8 cellular contexts compared by ENCODE assay signal in the genomic region with DNA sequence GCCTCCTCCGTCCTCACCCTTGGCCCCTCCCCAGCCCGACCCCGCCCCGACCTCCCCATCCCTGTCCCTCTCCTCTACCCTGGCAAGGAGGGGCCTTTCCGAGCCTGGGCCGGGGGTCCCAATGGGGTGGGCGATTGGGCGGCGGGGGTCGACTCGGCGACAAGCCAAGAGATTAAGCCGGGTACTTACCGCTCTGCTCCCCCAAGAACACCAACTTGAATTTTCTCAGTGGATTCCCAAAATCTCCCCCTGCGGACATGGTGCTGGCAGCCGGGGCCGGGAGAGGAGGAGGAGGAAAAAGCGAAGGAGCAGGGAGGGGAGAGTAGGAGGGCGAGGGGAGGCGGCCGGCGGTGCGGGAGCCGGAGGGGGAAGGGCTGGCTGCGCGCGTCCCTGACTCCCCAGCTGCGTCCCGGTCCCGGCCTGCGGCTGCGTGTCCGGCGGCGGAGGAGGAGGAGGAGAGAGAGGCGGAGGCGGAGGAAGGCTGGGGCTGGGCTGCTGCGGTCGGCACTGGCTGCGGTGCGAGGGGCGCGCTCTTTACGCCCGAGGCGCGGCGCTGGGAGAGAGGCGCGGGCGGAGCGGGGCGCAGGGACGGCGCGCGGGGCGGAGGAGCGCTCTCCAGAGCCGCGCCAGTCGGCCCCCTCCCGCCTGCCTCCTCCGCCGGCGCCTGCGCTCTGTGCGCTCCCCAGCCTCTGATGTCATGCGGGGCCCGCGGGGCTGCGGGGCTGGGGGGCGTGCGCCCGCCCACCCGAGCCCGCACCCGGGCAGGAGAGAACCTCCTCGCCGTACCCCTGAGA. TPM values are rescaled to one million over a fixed set of nuclear protein-coding genes. Genes with fewer than 3 reads are reported as not detected.
DNase-seq lines count a peak whose midpoint lies in the region; ATAC-seq and TF ChIP-seq lines count a peak whose summit lies in the region.

Gene RAB6B, minus strand, starts transcription at position 675 of the 794 bp plus-strand sequence. Its CDS starts 416 bp downstream, at position 259.

- in situ Hi-C loops in mammary epithelial cell (cut with MboI; ENCODE audit: low sequenced_read_pairs in 2 of 2), result no loop called here

- CTCF ChIA-PET in mammary epithelial cell (lab: Charles Lee; ENCODE audit: low non-redundant PET), result no interaction called here

- H3K36me3 ChIP-seq in mammary epithelial cell (ENCODE audit: insufficient read depth, low read length) (no peaks in the 10 kb centered on the region), sigmoid colon (no peaks in the 10 kb centered on the region)

- H3K27ac ChIP-seq in mammary epithelial cell (ENCODE audit: insufficient read depth, low read depth, low read length) (no peak within 1 kb of the TSS), sigmoid colon (peak within 1 kb of the TSS in 3 of 4 donors; percentile 32 to 55 (median 51))

- H3K4me2 ChIP-seq in mammary epithelial cell (ENCODE audit: insufficient read depth, low read depth, low read length), result peak within 1 kb of the TSS; percentile 98

- no peak for TF ChIP-seq POLR2A in sigmoid colon (IDR thresholded peaks at IDR 0.05)

- H3K4me1 ChIP-seq in mammary epithelial cell (ENCODE audit: insufficient read depth, low read length) (peaks cover 13% of the 10 kb centered on the region), sigmoid colon (peaks cover 0 to 19% (median 10%) of the 10 kb centered on the region in 4 donors)

- H4K20me1 ChIP-seq in mammary epithelial cell (ENCODE audit: insufficient read depth, low read length), result no peaks in the 10 kb centered on the region

- peak; percentile 50 for ATAC-seq in GM18867 (IDR thresholded peaks at IDR 0.05; ENCODE audit: unreplicated experiment)
- ATAC-seq in HG03196 (IDR thresholded peaks at IDR 0.05; ENCODE audit: unreplicated experiment), result no peak

- H3K9me3 ChIP-seq in mammary epithelial cell (replicated peaks; ENCODE audit: insufficient read depth, low read length) (no peaks in the 10 kb centered on the region), sigmoid colon (no peaks in the 10 kb centered on the region)

- no peaks in the 10 kb centered on the region for H3K79me2 ChIP-seq in mammary epithelial cell (ENCODE audit: insufficient read depth, low read length)

- intact Hi-C loops in mammary epithelial cell (cut with micrococcal nuclease) (no loop called here), sigmoid colon (cut with DNase I) (no loop called here)

- H3K27me3 ChIP-seq in mammary epithelial cell (ENCODE audit: insufficient read depth, low read length), result peaks cover 10% of the 10 kb centered on the region
- H3K27me3 ChIP-seq in sigmoid colon, result no peaks in the 10 kb centered on the region

- dilution Hi-C loops in mammary epithelial cell (cut with HindIII; ENCODE audit: low sequenced_read_pairs), result no loop called here

- TF ChIP-seq EP300 in sigmoid colon (IDR thresholded peaks at IDR 0.05), result no peak

- H3K9ac ChIP-seq in mammary epithelial cell (ENCODE audit: insufficient read depth, low read length), result no peak within 1 kb of the TSS

- TF ChIP-seq CTCF in mammary epithelial cell (conservative IDR thresholded peaks at IDR 0.05 in 1 of 2, IDR thresholded peaks at IDR 0.05 in 1 of 2; ENCODE audit: extremely low read depth in 1 of 2, insufficient read depth in 1 of 2, low read depth in 1 of 2, low read length in 2 of 2), result no peak
- no peak for TF ChIP-seq CTCF in sigmoid colon (IDR thresholded peaks at IDR 0.05)

- BruUV-seq in mammary epithelial cell (replicated peaks; lab: Mats Ljungman, UMichigan), result no TSS peak

- DNase-seq in AG20443 (ENCODE audit: low spot score) (peak; percentile 94), NCI-H526 treated with DMSO at 0.1 percent for 48 hours (lab: John Stamatoyannopoulos, UW) (peak; percentile 35), mammary epithelial cell (peak; percentile 39), iPS-NIHi11 (ENCODE audit: low spot score) (peak; percentile 91), sigmoid colon (no peak), NAMALWA (ENCODE audit: low spot score) (no peak)

- 7% methylated on average over 8 of the region's 80 CpGs for WGBS in mammary epithelial cell (ENCODE audit: low coverage, missing lambda C conversion rate)
- 1% methylated on average over 80 of the region's 80 CpGs for WGBS in sigmoid colon, 2 donors

- peak within 1 kb of the TSS; percentile 62 to 68 (median 63) for H3K4me3 ChIP-seq in mammary epithelial cell (replicated peaks in 1 of 3; ENCODE audit: insufficient read depth in 1 of 3, low read depth in 2 of 3, low read length in 3 of 3)
- H3K4me3 ChIP-seq in sigmoid colon, result peak within 1 kb of the TSS; percentile 46 to 88 (median 71)

- H2AFZ ChIP-seq in mammary epithelial cell (ENCODE audit: low read depth, low read length), result peak within 1 kb of the TSS; percentile 91

RNA-seq across cellular contexts. Expression of gene RAB6B, which starts in this region (rescaled TPM):
- total RNA-seq in mammary epithelial cell (1 to 10 TPM; 4.1 to 5.3 TPM), sigmoid colon (1 to 10 TPM; 4.3 to 8.0 (median 5.5) TPM)
- polyA plus RNA-seq in mammary epithelial cell (2.0 TPM), sigmoid colon (10 to 100 TPM in 1 of 3 donors, 1 to 10 TPM in 1, under 1 TPM in 1; 0.60 to 19.7 (median 5.1) TPM)
- 13.8 TPM for polyA minus RNA-seq in mammary epithelial cell

Comparison
In these comparisons a context has a peak if more than half of its experiments do, and no peak if none do; other contexts are left out.
1. DNase-seq: peak in AG20443 (single experiment), NCI-H526 treated with DMSO at 0.1 percent for 48 hours (single experiment), mammary epithelial cell (single experiment) and iPS-NIHi11 (single experiment); none in sigmoid colon (single experiment) and NAMALWA (single experiment).